Comparison of ENCODE assay signal across 8 cellular contexts in the genomic region with DNA sequence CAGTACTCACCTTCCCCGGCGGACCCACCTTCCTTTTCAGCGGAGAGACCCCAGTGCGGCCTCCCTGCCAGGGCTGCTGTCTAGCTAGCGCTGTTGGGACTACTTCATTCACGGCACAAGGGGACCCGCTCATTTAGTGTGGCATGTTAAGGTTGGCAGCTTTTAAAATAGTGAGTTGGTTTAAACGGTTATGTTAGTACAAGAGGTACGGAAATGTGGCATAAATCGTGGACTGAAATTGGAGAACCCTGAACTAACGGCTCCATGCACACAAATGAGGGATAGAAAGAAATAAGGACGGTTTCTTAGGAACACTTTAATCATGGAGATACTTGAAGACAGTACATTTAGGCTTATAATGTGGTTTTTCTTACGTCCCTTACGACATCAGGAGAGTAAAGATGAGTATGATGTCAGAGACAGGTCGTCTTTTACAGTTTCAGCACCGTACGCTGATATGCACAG.
DNase-seq lines count a peak whose midpoint lies in the region; ATAC-seq lines count a peak whose summit lies in the region.

No MANE protein-coding gene starts in this region.

- peak; percentile 62 for DNase-seq in DMS53 (lab: John Stamatoyannopoulos, UW)
- peak; percentile 13 for DNase-seq in NCI-H2029 (lab: John Stamatoyannopoulos, UW)
- peak; percentile 60 for DNase-seq in amniotic epithelial cell (ENCODE audit: low read depth)
- peak; percentile 14 for DNase-seq in stimulated activated CD8-positive, alpha-beta memory T cell treated with anti-CD3 and anti-CD28 coated beads, Interleukin-7, amount 100 ng/mL, for 24 hours (ENCODE audit: low read depth)
- no peak for DNase-seq in AG20443 (ENCODE audit: low spot score)
- DNase-seq in COLO829 (ENCODE audit: low spot score): no peak

- peak overlapping the region; percentile 98 for H3K4me3 ChIP-seq in iPS-18a (ENCODE audit: low read length)

- H3K27me3 ChIP-seq in iPS-18a (ENCODE audit: control insufficient read depth, insufficient read depth, low read length): no peaks in the 10 kb centered on the region

- H3K9ac ChIP-seq in iPS-18a (ENCODE audit: low read length): peak overlapping the region; percentile 90

- peak; percentile 8 for ATAC-seq in GM19463 (IDR thresholded peaks at IDR 0.05; ENCODE audit: unreplicated experiment)

- H3K9me3 ChIP-seq in iPS-18a (ENCODE audit: control insufficient read depth, low read depth, low read length): no peaks in the 10 kb centered on the region

- peaks cover 12% of the 10 kb centered on the region for H3K36me3 ChIP-seq in iPS-18a (ENCODE audit: control insufficient read depth, low read depth, low read length)

- peaks cover 14% of the 10 kb centered on the region for H3K4me1 ChIP-seq in iPS-18a (ENCODE audit: control insufficient read depth, low read depth, low read length)

- H3K27ac ChIP-seq in iPS-18a (ENCODE audit: low read length): peak overlapping the region; percentile 81

Comparison
In these comparisons a context has a peak if more than half of its experiments do, and no peak if none do; other contexts are left out.
1. DNase-seq: peak in DMS53 (single experiment), NCI-H2029 (single experiment), amniotic epithelial cell (single experiment) and stimulated activated CD8-positive, alpha-beta memory T cell treated with anti-CD3 and anti-CD28 coated beads, Interleukin-7, amount 100 ng/mL, for 24 hours (single experiment); none in AG20443 (single experiment) and COLO829 (single experiment).